ENCODE assay signal across 1 cellular context in genomic region chr2:80517301-80517700, GRCh38.
TF ChIP-seq lines count a peak whose summit lies in the region.

No MANE protein-coding gene starts in this region.

TF ChIP-seq in GM12878, 131 proteins besides CTCF, POLR2A, EP300 and RAD21 (continued from another document):
- no peak for TF ChIP-seq ELK1 (IDR thresholded peaks at IDR 0.05; ENCODE audit: low read depth, low read length)
TF ChIP-seq in GM12878: peak in this region for 0.
